14 cellular contexts compared by ENCODE assay signal in genomic region chr19:32421589-32422361, GRCh38. TPM values are rescaled to one million over a fixed set of nuclear protein-coding genes. Genes with fewer than 3 reads are reported as not detected.
DNase-seq lines count a peak whose midpoint lies in the region; ATAC-seq and TF ChIP-seq lines count a peak whose summit lies in the region.
"Had no signal": no experiment of that assay in that cellular context is flagged by ENCODE, and none has a peak within 500 bp of the region (broad histone marks: within the 10 kb centered on the region; RNA-seq: fewer than 3 reads in every experiment).

No MANE protein-coding gene starts in this region.

- intact Hi-C loops in CD14-positive monocyte (cut with micrococcal nuclease): no loop called here
- intact Hi-C loops in activated B cell treated with CpG ODN at 0.5 μM for 24 hours (cut with micrococcal nuclease): no loop called here
- intact Hi-C loops in left lung (cut with DNase I): no loop called here
- intact Hi-C loops in posterior vena cava (cut with DNase I): no loop called here
- intact Hi-C loops in stomach (cut with DNase I; ENCODE audit: low total_unique reads): no loop called here

- H3K4me3 ChIP-seq in Karpas-422 (ENCODE audit: low read length) (no peak overlapping the region), left lung (no peak overlapping the region), stomach (no peak overlapping the region)
- H3K4me3 ChIP-seq: suprapubic skin had no signal

- H3K27ac Mint-ChIP-seq in CD14-positive monocyte: peak overlapping the region; percentile 65 to 90 (median 79)
- H3K27ac Mint-ChIP-seq in activated B cell treated with CpG ODN at 0.5 μM for 24 hours: peak overlapping the region; percentile 79
- H3K27ac Mint-ChIP-seq: activated T-helper 1 cell treated with anti-CD3 and anti-CD28 coated beads, Interleukin-12 subunit alpha, Interleukin-12 subunit beta, Interleukin-2, Interleukin-4 antibody, amounts not matched to agents 30 ng/mL and 10 ng/mL and 1 ng/mL, durations not matched to agents 14 hours and 24 hours and 36 hours had no signal

- no peaks in the 10 kb centered on the region for H3K9me2 ChIP-seq in Karpas-422 (replicated peaks; ENCODE audit: insufficient read depth, low read length)

- CTCF ChIA-PET in activated B cell treated with CpG ODN at 0.5 μM for 24 hours (lab: Charles Lee): no interaction called here

- TF ChIP-seq CTCF in CD14-positive monocyte (IDR thresholded peaks at IDR 0.05) (no peak), activated B cell treated with CpG ODN at 0.5 μM for 24 hours (IDR thresholded peaks at IDR 0.05) (no peak), left lung (IDR thresholded peaks at IDR 0.05) (no peak), stomach (IDR thresholded peaks at IDR 0.05) (no peak)

- peaks cover 3 to 5% (median 5%) of the 10 kb centered on the region in 3 donors for H3K27me3 Mint-ChIP-seq in CD14-positive monocyte (ENCODE audit: low read depth in 3 of 3)
- no peaks in the 10 kb centered on the region for H3K27me3 Mint-ChIP-seq in activated B cell treated with CpG ODN at 0.5 μM for 24 hours

- POLR2A ChIA-PET in activated B cell treated with CpG ODN at 0.5 μM for 24 hours (lab: Charles Lee): interaction anchor here (1.1 kb wide), 1 partner anchor 16 kb away, joined by 8 read pairs; the partner anchor contains the start of gene DPY19L3

- no peak for TF ChIP-seq POLR2A in stomach (IDR thresholded peaks at IDR 0.05)

- ATAC-seq in activated B cell treated with CpG ODN at 0.5 μM for 24 hours (ENCODE audit: low read depth): no peak
- ATAC-seq in left lung: peak; percentile 67
- ATAC-seq in GM18861 (IDR thresholded peaks at IDR 0.05; ENCODE audit: unreplicated experiment): no peak
- ATAC-seq in HG03520 (IDR thresholded peaks at IDR 0.05; ENCODE audit: unreplicated experiment): no peak

- 64 to 76% (median 73%) methylated on average over 7 of the region's 7 CpGs for WGBS in stomach, 5 donors

- H3K4me2 ChIP-seq in Karpas-422 (ENCODE audit: low read depth, low read length, poor library complexity, severe bottlenecking): peak overlapping the region; percentile 32

- H3K4me3 Mint-ChIP-seq in CD14-positive monocyte (peak overlapping the region; percentile 27 to 84), activated B cell treated with CpG ODN at 0.5 μM for 24 hours (peak overlapping the region; percentile 12)
- H3K4me3 Mint-ChIP-seq: activated T-helper 1 cell treated with anti-CD3 and anti-CD28 coated beads, Interleukin-12 subunit alpha, Interleukin-12 subunit beta, Interleukin-2, Interleukin-4 antibody, amounts not matched to agents 30 ng/mL and 10 ng/mL and 1 ng/mL, durations not matched to agents 14 hours and 24 hours and 36 hours; neural crest cell had no signal

- peaks cover 26% of the 10 kb centered on the region for H3K4me1 Mint-ChIP-seq in CD14-positive monocyte
- H3K4me1 Mint-ChIP-seq in activated B cell treated with CpG ODN at 0.5 μM for 24 hours: peaks cover 16% of the 10 kb centered on the region
- H3K4me1 Mint-ChIP-seq: neural crest cell had no signal

- peak; percentile 54 for DNase-seq in CD14-positive monocyte (ENCODE audit: low spot score)
- DNase-seq in Karpas-422: peak; percentile 44
- DNase-seq in activated B cell treated with CpG ODN at 0.5 μM for 24 hours: no peak
- DNase-seq in left lung: no peak
- DNase-seq in posterior vena cava (ENCODE audit: low spot score): no peak
- no peak for DNase-seq in stomach
- DNase-seq: NCI-H2171; stimulated activated CD4-positive, alpha-beta T cell treated with anti-CD3 and anti-CD28 coated beads, Interleukin-2, amount 100 ng/mL, for 24 hours; SW 1271 had no signal

- TF ChIP-seq EP300 in stomach (IDR thresholded peaks at IDR 0.05): no peak

- peak overlapping the region; percentile 11; the same call in 1 of the 2 replicates for H3K9ac ChIP-seq in Karpas-422 (ENCODE audit: low read length)

- no peak overlapping the region; the same call in 1 of the 2 replicates for H2AFZ ChIP-seq in Karpas-422 (ENCODE audit: low read length)

- H3K79me2 ChIP-seq in Karpas-422 (ENCODE audit: low read length): peaks cover 46% of the 10 kb centered on the region

- H3K4me1 ChIP-seq in Karpas-422 (ENCODE audit: low read length) (peaks cover 23% of the 10 kb centered on the region), left lung (peaks cover 0 to 36% of the 10 kb centered on the region in 2 donors), stomach (peaks cover 0 to 13% (median 0%) of the 10 kb centered on the region in 4 donors)
- H3K4me1 ChIP-seq: suprapubic skin had no signal

- H3K36me3 Mint-ChIP-seq in CD14-positive monocyte: peaks cover 22 to 29% of the 10 kb centered on the region in 2 donors
- peaks cover 14% of the 10 kb centered on the region for H3K36me3 Mint-ChIP-seq in activated B cell treated with CpG ODN at 0.5 μM for 24 hours (ENCODE audit: low read depth)

- H4K20me1 ChIP-seq in Karpas-422 (ENCODE audit: insufficient read depth, low read depth, low read length): no peaks in the 10 kb centered on the region

- H3K9me3 Mint-ChIP-seq in CD14-positive monocyte: peaks cover 0 to 5% (median 0%) of the 10 kb centered on the region in 7 donors
- H3K9me3 Mint-ChIP-seq in activated B cell treated with CpG ODN at 0.5 μM for 24 hours: no peaks in the 10 kb centered on the region
- H3K9me3 Mint-ChIP-seq: activated T-helper 1 cell treated with anti-CD3 and anti-CD28 coated beads, Interleukin-12 subunit alpha, Interleukin-12 subunit beta, Interleukin-2, Interleukin-4 antibody, amounts not matched to agents 30 ng/mL and 10 ng/mL and 1 ng/mL, durations not matched to agents 14 hours and 24 hours and 36 hours; neural crest cell had no signal

- H3K9me3 ChIP-seq in Karpas-422 (ENCODE audit: low read length): no peaks in the 10 kb centered on the region
- no peaks in the 10 kb centered on the region for H3K9me3 ChIP-seq in left lung
- H3K9me3 ChIP-seq in stomach: no peaks in the 10 kb centered on the region
- H3K9me3 ChIP-seq: suprapubic skin had no signal

- H3K36me3 ChIP-seq in Karpas-422 (ENCODE audit: insufficient read depth, low read length): no peaks in the 10 kb centered on the region
- peaks cover 0 to 17% of the 10 kb centered on the region in 2 donors for H3K36me3 ChIP-seq in left lung
- peaks cover 4 to 43% (median 20%) of the 10 kb centered on the region in 4 donors for H3K36me3 ChIP-seq in stomach

- no peaks in the 10 kb centered on the region for H3K27me3 ChIP-seq in Karpas-422 (ENCODE audit: low read length)
- H3K27me3 ChIP-seq in left lung: no peaks in the 10 kb centered on the region
- no peaks in the 10 kb centered on the region for H3K27me3 ChIP-seq in stomach
- H3K27me3 ChIP-seq: suprapubic skin had no signal

- peak overlapping the region; percentile 70 for H3K27ac ChIP-seq in Karpas-422 (ENCODE audit: low read length)
- peak overlapping the region in 1 of 2 donors; percentile 83 for H3K27ac ChIP-seq in left lung
- no peak overlapping the region for H3K27ac ChIP-seq in stomach
- H3K27ac ChIP-seq: suprapubic skin had no signal

RNA-seq across cellular contexts. Expression of gene DPY19L3, which starts 16.2 kb away (rescaled TPM):
- polyA plus RNA-seq in CD14-positive monocyte: 1 to 10 TPM; 6.5 to 7.7 TPM
- 30.6 and 45.1 TPM in 2 replicates for total RNA-seq in Karpas-422 (2014; rRNA removed; shearing (Covaris generic); ENCODE audit: low replicate concordance)
- total RNA-seq in activated B cell treated with CpG ODN at 0.5 μM for 24 hours: 22.1 and 29.8 TPM in 2 replicates
- 10 to 100 TPM; 31.5 to 44.9 TPM for total RNA-seq in left lung
- 10 to 100 TPM; 21.6 to 29.0 TPM for total RNA-seq in posterior vena cava
- total RNA-seq in stomach: 10 to 100 TPM; 10.7 to 79.4 (median 41.3) TPM
- 1 to 10 TPM; 2.1 to 4.2 (median 3.2) TPM for polyA plus RNA-seq in stomach

Comparison
In these comparisons a context has a peak if more than half of its experiments do, and no peak if none do; other contexts are left out.
1. DNase-seq: peak in CD14-positive monocyte (single experiment) and Karpas-422 (single experiment); none in activated B cell treated with CpG ODN at 0.5 μM for 24 hours (single experiment), left lung (0 of 2), posterior vena cava (single experiment) and stomach (single experiment).